9 cellular contexts compared by ENCODE assay signal in genomic region chr22:36197601-36198146, GRCh38. TPM values are rescaled to one million over a fixed set of nuclear protein-coding genes. Genes with fewer than 3 reads are reported as not detected.
DNase-seq lines count a peak whose midpoint lies in the region; ATAC-seq, FAIRE-seq and TF ChIP-seq lines count a peak whose summit lies in the region.
"Had no signal": no experiment of that assay in that cellular context is flagged by ENCODE, and none has a peak within 500 bp of the region (broad histone marks: within the 10 kb centered on the region; RNA-seq: fewer than 3 reads in every experiment).

No MANE protein-coding gene starts in this region.

- no peak for DNase-seq in AG04450 (ENCODE audit: low read depth, low spot score)
- no peak for DNase-seq in IMR-90
- no peak for DNase-seq in GM12878 (ENCODE audit: low read depth, low spot score)
- no peak for DNase-seq in natural killer cell
- no peak for DNase-seq in SHP77 (lab: John Stamatoyannopoulos, UW)
- no peak for DNase-seq in amniotic stem cell (lab: John Stamatoyannopoulos, UW)
- no peak for DNase-seq in DMS53 (lab: John Stamatoyannopoulos, UW)
- DNase-seq: NCI-H526 treated with DMSO at 0.1 percent for 48 hours had no signal

- H3K36me3 ChIP-seq in IMR-90 (ENCODE audit: control insufficient read depth, insufficient read depth, low read length) (no peaks in the 10 kb centered on the region), GM12878 (ENCODE audit: control insufficient read depth in 2 of 2, insufficient read depth in 2 of 2, low read length in 1 of 2) (no peaks in the 10 kb centered on the region)

- peaks cover 22 to 24% of the 10 kb centered on the region in 2 donors for H3K4me1 Mint-ChIP-seq in natural killer cell

- peak overlapping the region; percentile 90 for H3K14ac ChIP-seq in IMR-90 (replicated peaks; ENCODE audit: low read depth, low read length)

- intact Hi-C loops in IMR-90 (cut with micrococcal nuclease) (loop anchor here (2.0 kb wide), 1 partner anchor 41 kb away; the partner anchor contains the start of gene APOL2), GM12878 (cut with micrococcal nuclease; ENCODE audit: unreplicated experiment) (loop anchor here (2.0 to 10.0 kb wide), 2 partner anchors 79 to 287 kb away; partner anchors contain the start of gene TXN2), natural killer cell (cut with micrococcal nuclease) (no loop called here)

- peak overlapping the region; percentile 81; the same call in 1 of the 2 replicates for H2BK20ac ChIP-seq in IMR-90 (ENCODE audit: low read depth, low read length)

- H3K4me2 ChIP-seq in IMR-90 (ENCODE audit: low read depth, low read length): peak overlapping the region; percentile 44
- H3K4me2 ChIP-seq in GM12878 (ENCODE audit: control insufficient read depth, insufficient read depth): no peak overlapping the region; the same call in 1 of the 2 replicates

- no peak for TF ChIP-seq POLR2A in IMR-90 (IDR thresholded peaks at IDR 0.05; ENCODE audit: low read depth, low read length)
- no peak for TF ChIP-seq POLR2A in GM12878 (IDR thresholded peaks at IDR 0.05; ENCODE audit: low read depth, low read length)

- H3K27ac ChIP-seq in AG04450 (ENCODE audit: low read depth, low read length) (peak overlapping the region; percentile 11), IMR-90 (ENCODE audit: insufficient read depth, low read length) (peak overlapping the region; percentile 65), GM12878 (ENCODE audit: control insufficient read depth, insufficient read depth) (no peak overlapping the region)

- CTCF ChIA-PET in AG04450 (lab: Charles Lee) (interaction anchor here (1.1 to 5.4 kb wide), 2 partner anchors 80 to 289 kb away, joined by 4 to 30 read pairs; no protein-coding TSS in a partner anchor), IMR-90 (lab: Yijun Ruan, JAX) (interaction anchor here (0.5 to 1.2 kb wide), 2 partner anchors 42 to 658 kb away, joined by 3 read pairs; no protein-coding TSS in a partner anchor), GM12878 (lab: Yijun Ruan, JAX) (interaction anchor here (0.8 to 6.7 kb wide), 9 partner anchors 10 to 103 kb away, joined by 3 to 94 read pairs (median 10); partner anchors contain the start of gene APOL2)

- H3K9me3 ChIP-seq in AG04450 (ENCODE audit: control insufficient read depth, insufficient read depth, low read length) (no peaks in the 10 kb centered on the region), IMR-90 (ENCODE audit: control insufficient read depth, insufficient read depth, low read length) (no peaks in the 10 kb centered on the region), GM12878 (replicated peaks; ENCODE audit: control insufficient read depth, insufficient read depth, low read length) (no peaks in the 10 kb centered on the region)

- 79% methylated on average over 4 of the region's 7 CpGs; no CpG with 5 or more reads in 1 of the 2 experiments for WGBS in IMR-90 (ENCODE audit: extremely low coverage in 2 of 2, insufficient read length in 1 of 2), 2 experiments
- 20% methylated on average over 7 of the region's 7 CpGs for WGBS in GM12878 (ENCODE audit: insufficient coverage, insufficient replicate concordance, low lambda C conversion rate, missing lambda C conversion rate)

- dilution Hi-C loops in IMR-90 (cut with HindIII; ENCODE audit: low sequenced_read_pairs, unreplicated experiment): no loop called here

- peak overlapping the region; percentile 67 for H2BK120ac ChIP-seq in IMR-90 (ENCODE audit: low read depth, low read length)

- H4K5ac ChIP-seq in IMR-90 (ENCODE audit: low read depth, low read length): peak overlapping the region; percentile 19

- no peaks in the 10 kb centered on the region for H3K9me3 Mint-ChIP-seq in natural killer cell

- POLR2A ChIA-PET in AG04450 (lab: Yijun Ruan, JAX): interaction anchor here (0.6 kb wide), 1 partner anchor 10 kb away, joined by 3 read pairs; no protein-coding TSS in a partner anchor
- POLR2A ChIA-PET in IMR-90 (lab: Charles Lee; ENCODE audit: unreplicated experiment): no interaction called here
- POLR2A ChIA-PET in GM12878 (lab: Charles Lee): interaction anchor here (0.7 kb wide), 1 partner anchor 20 kb away, joined by 4 read pairs; no protein-coding TSS in a partner anchor

- ATAC-seq in IMR-90 (ENCODE audit: low read depth) (peak; percentile 3), GM12878 (peak; percentile 57), natural killer cell (peak; percentile 12 to 28 (median 25)), GM18502 (IDR thresholded peaks at IDR 0.05; ENCODE audit: poor library complexity, unreplicated experiment) (no peak)

- H3K23ac ChIP-seq in IMR-90 (ENCODE audit: low read depth, low read length): peak overlapping the region; percentile 28; the same call in 1 of the 2 replicates

- in situ Hi-C loops in IMR-90 (cut with MboI; ENCODE audit: low sequenced_read_pairs) (loop anchor here (10.0 kb wide), 1 partner anchor 287 kb away; the partner anchor contains the start of gene TXN2), GM12878 (cut with MboI) (no loop called here)

- SMC1A ChIA-PET in GM12878 (lab: Charles Lee; ENCODE audit: uncharacterized antibody, unreplicated experiment): interaction anchor here (0.5 to 6.4 kb wide), 13 partner anchors 9 to 261 kb away, joined by 3 to 36 read pairs (median 3); partner anchors contain the start of genes APOL1 and APOL2

- H3K79me2 ChIP-seq in GM12878 (ENCODE audit: control insufficient read depth, insufficient read depth, low read length): no peaks in the 10 kb centered on the region

- H3K36me3 Mint-ChIP-seq in natural killer cell: no peaks in the 10 kb centered on the region

- H4K20me1 ChIP-seq in IMR-90 (ENCODE audit: insufficient read depth, low read length) (no peaks in the 10 kb centered on the region), GM12878 (ENCODE audit: control insufficient read depth, insufficient read depth) (no peaks in the 10 kb centered on the region)

- peak overlapping the region; percentile 48; the same call in 1 of the 2 replicates for H3K18ac ChIP-seq in IMR-90 (ENCODE audit: low read depth, low read length)

- RAD21 ChIA-PET in GM12878 (lab: Charles Lee; ENCODE audit: unreplicated experiment): interaction anchor here (0.7 to 1.6 kb wide), 5 partner anchors 24 to 80 kb away, joined by 3 to 8 read pairs (median 3); partner anchors contain the start of gene APOL2

- peak overlapping the region; percentile 94; the same call in 2 of the 3 replicates for H2BK15ac ChIP-seq in IMR-90 (ENCODE audit: low read depth, low read length)

- H4K8ac ChIP-seq in IMR-90 (ENCODE audit: low read depth in 2 of 2, low read length in 2 of 2): peak overlapping the region; percentile 56 to 98

- peak overlapping the region; percentile 87 for H2BK5ac ChIP-seq in IMR-90 (ENCODE audit: low read depth, low read length, poor library complexity, severe bottlenecking)

- peaks cover 0 to 8% of the 10 kb centered on the region in 2 experiments; a peak in 1 of 4 replicates for H3K79me1 ChIP-seq in IMR-90 (ENCODE audit: low read depth in 1 of 2, low read length in 2 of 2)

- H3K27ac Mint-ChIP-seq in natural killer cell: peak overlapping the region in 1 of 2 donors; percentile 45

- peaks cover 13% of the 10 kb centered on the region for H3K4me1 ChIP-seq in IMR-90 (ENCODE audit: control insufficient read depth, insufficient read depth, low read length)
- peaks cover 12% of the 10 kb centered on the region for H3K4me1 ChIP-seq in GM12878 (ENCODE audit: control insufficient read depth, insufficient read depth, low read length)

- peak overlapping the region; percentile 63 for H2AK5ac ChIP-seq in IMR-90 (ENCODE audit: low read depth, low read length)

- H3K9ac ChIP-seq in IMR-90 (ENCODE audit: low read depth, low read length): 0 out of 2 replicates have a peak overlapping the region, but pooled peaks have one; percentile 30
- H3K9ac ChIP-seq in GM12878 (ENCODE audit: control insufficient read depth, insufficient read depth, low read length): no peak overlapping the region

- TF ChIP-seq RAD21 in IMR-90 (IDR thresholded peaks at IDR 0.05; ENCODE audit: low read length) (no peak), GM12878 (IDR thresholded peaks at IDR 0.05; ENCODE audit: insufficient read depth, low read depth, low read length) (no peak)

- TF ChIP-seq CTCF in AG04450 (IDR thresholded peaks at IDR 0.05; ENCODE audit: low read depth, low read length): no peak
- no peak for TF ChIP-seq CTCF in IMR-90 (conservative IDR thresholded peaks at IDR 0.05; ENCODE audit: low read depth, low read length)
- no peak for TF ChIP-seq CTCF in GM12878 (IDR thresholded peaks at IDR 0.05 in 2 of 3, conservative IDR thresholded peaks at IDR 0.05 in 1 of 3; ENCODE audit: control insufficient read depth in 2 of 3, extremely low read depth in 1 of 3, insufficient read depth in 1 of 3, low read depth in 3 of 3, low read length in 3 of 3)
- TF ChIP-seq CTCF in natural killer cell (IDR thresholded peaks at IDR 0.05): no peak

- no peak overlapping the region for H3K4me3 Mint-ChIP-seq in natural killer cell

- H2AK9ac ChIP-seq in IMR-90 (replicated peaks; ENCODE audit: low read depth, low read length, poor library complexity): peak overlapping the region; percentile 91

- H3K9me1 ChIP-seq in IMR-90 (ENCODE audit: insufficient read depth, low read length): peaks cover 12% of the 10 kb centered on the region

- no peaks in the 10 kb centered on the region for H3K27me3 Mint-ChIP-seq in natural killer cell (ENCODE audit: low read depth in 2 of 2)

- H4K91ac ChIP-seq in IMR-90 (ENCODE audit: insufficient read depth, low read depth, low read length): peak overlapping the region; percentile 93

- H2AFZ ChIP-seq in IMR-90 (replicated peaks; ENCODE audit: low read length, poor library complexity) (peak overlapping the region; percentile 88), GM12878 (ENCODE audit: control insufficient read depth, low read depth, low read length) (peak overlapping the region; percentile 26; the same call in 1 of the 2 replicates)

- H3K4me3 ChIP-seq in AG04450 (ENCODE audit: low read depth, low read length) (no peak overlapping the region), IMR-90 (ENCODE audit: insufficient read depth, low read depth, low read length) (no peak overlapping the region), GM12878 (no peak overlapping the region)

- peak overlapping the region; percentile 56; the same call in 1 of the 2 replicates for H3K56ac ChIP-seq in IMR-90 (ENCODE audit: extremely low read depth, insufficient read depth, low read length)

- peak overlapping the region; percentile 90 for H3K4ac ChIP-seq in IMR-90 (ENCODE audit: low read depth, low read length)

- no peak; a peak in 1 of 4 replicates for TF ChIP-seq EP300 in GM12878 (IDR thresholded peaks at IDR 0.05; ENCODE audit: borderline replicate concordance in 1 of 2, control insufficient read depth in 1 of 2, low read depth in 2 of 2, low read length in 2 of 2)

- peak; percentile 31 for FAIRE-seq in GM12878 (lab: Jason Lieb, UNC)

- BruUV-seq in IMR-90 (replicated peaks; lab: Mats Ljungman, UMichigan) (no TSS peak), GM12878 (replicated peaks; lab: Mats Ljungman, UMichigan) (no TSS peak)

- H3K27me3 ChIP-seq in AG04450 (ENCODE audit: control insufficient read depth, insufficient read depth, low read length) (peaks cover 8% of the 10 kb centered on the region), IMR-90 (ENCODE audit: control insufficient read depth, insufficient read depth, low read length) (no peaks in the 10 kb centered on the region), GM12878 (replicated peaks in 1 of 2; ENCODE audit: control insufficient read depth in 2 of 2, insufficient read depth in 2 of 2, low read length in 1 of 2) (no peaks in the 10 kb centered on the region)

RNA-seq across cellular contexts. Expression of gene APOL4, which starts 3.9 kb away (rescaled TPM):
- polyA plus RNA-seq in AG04450 (2011; rRNA removed): 0.21 TPM in 2 replicates
- polyA minus RNA-seq in AG04450 (2011; rRNA and poly(A)+ RNA removed): 0.14 TPM in 1 of 2 replicates, not detected in the other
- not detected in 2 replicates for total RNA-seq in IMR-90 (2012; rRNA removed)
- 0.07 TPM in 1 of 2 replicates, not detected in the other for polyA plus RNA-seq in IMR-90 (2012; rRNA removed)
- 0.02 and 0.03 TPM in 2 replicates for polyA plus RNA-seq in IMR-90 (2012; cell fraction: cytosol; rRNA removed)
- polyA plus RNA-seq in IMR-90 (2012; cell fraction: nucleus; rRNA removed; ENCODE audit: low replicate concordance): 0.10 and 0.22 TPM in 2 replicates
- total RNA-seq in GM12878 (2013; cell fraction: nucleolus; rRNA removed): not detected in 2 replicates
- not detected in 2 replicates for total RNA-seq in GM12878 (2014; rRNA removed)
- total RNA-seq in GM12878 (2014; rRNA removed; fragmentation: Illumina TruSeq; extraction: Trizol): not detected in 2 replicates
- 0.13 TPM in 1 of 2 replicates, not detected in the other for total RNA-seq in GM12878 (2021)
- 0.09 TPM for polyA plus RNA-seq in GM12878 (2011; ENCODE audit: low read depth)
- not detected in 2 replicates for polyA plus RNA-seq in GM12878 (2011; rRNA removed)
- not detected in 2 replicates for polyA plus RNA-seq in GM12878 (2011; cell fraction: cytosol; rRNA removed)
- 0.04 and 0.09 TPM in 2 replicates for polyA plus RNA-seq in GM12878 (2011; cell fraction: nucleus; rRNA removed)
- 0.13 TPM in 1 of 2 replicates, not detected in the other for polyA plus RNA-seq in GM12878 (2012)
- 0.13 and 0.24 TPM in 2 replicates for polyA plus RNA-seq in GM12878 (2014; fragmentation: Illumina TruSeq; extraction: Trizol)
- not detected for polyA plus RNA-seq in GM12878 (2014; fragmentation: Nextera tagmentation; extraction: Ambion mirVana)
- polyA plus RNA-seq in GM12878 (2014; rRNA removed): 0.03 and 0.22 TPM in 2 replicates
- under 1 TPM in 1 of 2 experiments, not detected in 1; 0.19 TPM for polyA plus RNA-seq in GM12878 (2016; fragmentation: Nextera tagmentation; extraction: Ambion mirVana)
- polyA minus RNA-seq in GM12878 (2011; rRNA and poly(A)+ RNA removed): 0.26 TPM in 1 of 2 replicates, not detected in the other
- polyA minus RNA-seq in GM12878 (2011; cell fraction: cytosol; rRNA and poly(A)+ RNA removed): not detected in 2 replicates
- not detected in 2 replicates for polyA minus RNA-seq in GM12878 (2011; cell fraction: nucleus; rRNA and poly(A)+ RNA removed)
- total RNA-seq in natural killer cell: under 1 TPM in 1 of 3 donors, not detected in 2; 0.70 TPM

RNA-seq across cellular contexts. Expression of gene APOL3, which starts 37.1 kb away (rescaled TPM):
- polyA plus RNA-seq in AG04450 (2011; rRNA removed): 3.7 and 4.2 TPM in 2 replicates
- polyA minus RNA-seq in AG04450 (2011; rRNA and poly(A)+ RNA removed): 2.7 and 3.1 TPM in 2 replicates
- total RNA-seq in IMR-90 (2012; rRNA removed): 1.7 and 2.3 TPM in 2 replicates
- 0.72 and 1.4 TPM in 2 replicates for polyA plus RNA-seq in IMR-90 (2012; rRNA removed)
- polyA plus RNA-seq in IMR-90 (2012; cell fraction: cytosol; rRNA removed): 0.84 and 1.4 TPM in 2 replicates
- 1.4 and 2.2 TPM in 2 replicates for polyA plus RNA-seq in IMR-90 (2012; cell fraction: nucleus; rRNA removed; ENCODE audit: low replicate concordance)
- total RNA-seq in GM12878 (2013; cell fraction: nucleolus; rRNA removed): 65.5 and 77.0 TPM in 2 replicates
- total RNA-seq in GM12878 (2014; rRNA removed): 66.8 and 66.9 TPM in 2 replicates
- total RNA-seq in GM12878 (2014; rRNA removed; fragmentation: Illumina TruSeq; extraction: Trizol): 51.7 and 53.4 TPM in 2 replicates
- 50.6 and 56.9 TPM in 2 replicates for total RNA-seq in GM12878 (2021)
- 23.9 TPM for polyA plus RNA-seq in GM12878 (2011; ENCODE audit: low read depth)
- 48.6 and 52.4 TPM in 2 replicates for polyA plus RNA-seq in GM12878 (2011; rRNA removed)
- polyA plus RNA-seq in GM12878 (2011; cell fraction: cytosol; rRNA removed): 58.4 and 58.6 TPM in 2 replicates
- polyA plus RNA-seq in GM12878 (2011; cell fraction: nucleus; rRNA removed): 53.1 and 75.8 TPM in 2 replicates
- 27.5 and 31.6 TPM in 2 replicates for polyA plus RNA-seq in GM12878 (2012)
- polyA plus RNA-seq in GM12878 (2014; fragmentation: Illumina TruSeq; extraction: Trizol): 62.4 and 63.1 TPM in 2 replicates
- 10 to 100 TPM in 1 of 2 experiments, 1 to 10 TPM in 1; 6.9 to 33.7 TPM for polyA plus RNA-seq in GM12878 (2014; fragmentation: Nextera tagmentation; extraction: Ambion mirVana)
- 42.9 and 44.5 TPM in 2 replicates for polyA plus RNA-seq in GM12878 (2014; rRNA removed)
- polyA plus RNA-seq in GM12878 (2016; fragmentation: Nextera tagmentation; extraction: Ambion mirVana): 10 to 100 TPM; 21.1 to 23.3 TPM
- polyA minus RNA-seq in GM12878 (2011; rRNA and poly(A)+ RNA removed): 72.4 and 88.2 TPM in 2 replicates
- 19.2 and 22.1 TPM in 2 replicates for polyA minus RNA-seq in GM12878 (2011; cell fraction: cytosol; rRNA and poly(A)+ RNA removed)
- 28.0 and 35.9 TPM in 2 replicates for polyA minus RNA-seq in GM12878 (2011; cell fraction: nucleus; rRNA and poly(A)+ RNA removed)
- 100 to 1,000 TPM; 105 to 166 (median 111) TPM for total RNA-seq in natural killer cell

RNA-seq across cellular contexts. Expression of gene APOL2, which starts 41.7 kb away (rescaled TPM):
- 18.8 and 19.7 TPM in 2 replicates for polyA plus RNA-seq in AG04450 (2011; rRNA removed)
- polyA minus RNA-seq in AG04450 (2011; rRNA and poly(A)+ RNA removed): 44.0 and 53.1 TPM in 2 replicates
- total RNA-seq in IMR-90 (2012; rRNA removed): 40.3 and 57.5 TPM in 2 replicates
- 13.0 and 13.1 TPM in 2 replicates for polyA plus RNA-seq in IMR-90 (2012; rRNA removed)
- polyA plus RNA-seq in IMR-90 (2012; cell fraction: cytosol; rRNA removed): 10.4 and 12.2 TPM in 2 replicates
- 21.4 and 27.7 TPM in 2 replicates for polyA plus RNA-seq in IMR-90 (2012; cell fraction: nucleus; rRNA removed; ENCODE audit: low replicate concordance)
- total RNA-seq in GM12878 (2013; cell fraction: nucleolus; rRNA removed): 49.8 and 51.5 TPM in 2 replicates
- 25.1 and 26.6 TPM in 2 replicates for total RNA-seq in GM12878 (2014; rRNA removed)
- total RNA-seq in GM12878 (2014; rRNA removed; fragmentation: Illumina TruSeq; extraction: Trizol): 27.0 and 27.3 TPM in 2 replicates
- total RNA-seq in GM12878 (2021): 29.0 and 32.9 TPM in 2 replicates
- polyA plus RNA-seq in GM12878 (2011; ENCODE audit: low read depth): 33.3 TPM
- 32.6 and 39.9 TPM in 2 replicates for polyA plus RNA-seq in GM12878 (2011; rRNA removed)
- polyA plus RNA-seq in GM12878 (2011; cell fraction: cytosol; rRNA removed): 46.3 and 57.5 TPM in 2 replicates
- polyA plus RNA-seq in GM12878 (2011; cell fraction: nucleus; rRNA removed): 60.3 and 68.3 TPM in 2 replicates
- 50.1 and 55.3 TPM in 2 replicates for polyA plus RNA-seq in GM12878 (2012)
- polyA plus RNA-seq in GM12878 (2014; fragmentation: Illumina TruSeq; extraction: Trizol): 22.3 and 24.9 TPM in 2 replicates
- 10 to 100 TPM in 1 of 2 experiments, 1 to 10 TPM in 1; 4.4 to 14.7 TPM for polyA plus RNA-seq in GM12878 (2014; fragmentation: Nextera tagmentation; extraction: Ambion mirVana)
- 26.9 and 27.4 TPM in 2 replicates for polyA plus RNA-seq in GM12878 (2014; rRNA removed)
- polyA plus RNA-seq in GM12878 (2016; fragmentation: Nextera tagmentation; extraction: Ambion mirVana): 10 to 100 TPM; 12.3 to 13.7 TPM
- polyA minus RNA-seq in GM12878 (2011; rRNA and poly(A)+ RNA removed): 65.0 and 103 TPM in 2 replicates
- polyA minus RNA-seq in GM12878 (2011; cell fraction: cytosol; rRNA and poly(A)+ RNA removed): 17.5 and 18.0 TPM in 2 replicates
- polyA minus RNA-seq in GM12878 (2011; cell fraction: nucleus; rRNA and poly(A)+ RNA removed): 14.6 and 21.5 TPM in 2 replicates
- 100 to 1,000 TPM in 1 of 3 donors, 10 to 100 TPM in 2; 51.7 to 112 (median 67.2) TPM for total RNA-seq in natural killer cell

RNA-seq across cellular contexts. Expression of gene APOL1, which starts 55.3 kb away (rescaled TPM):
- polyA plus RNA-seq in AG04450 (2011; rRNA removed) (3.8 and 4.8 TPM in 2 replicates), IMR-90 (2012; rRNA removed) (0.69 and 0.77 TPM in 2 replicates), GM12878 (2011; rRNA removed) (27.2 and 42.0 TPM in 2 replicates), GM12878 (2014; fragmentation: Illumina TruSeq; extraction: Trizol) (20.6 and 25.3 TPM in 2 replicates), GM12878 (2014; fragmentation: Nextera tagmentation; extraction: Ambion mirVana) (10 to 100 TPM in 1 of 2 experiments, 1 to 10 TPM in 1; 9.0 to 10.7 TPM), GM12878 (2014; rRNA removed) (18.3 and 18.7 TPM in 2 replicates), GM12878 (2016; fragmentation: Nextera tagmentation; extraction: Ambion mirVana) (10 to 100 TPM; 17.2 to 18.0 TPM)
- polyA minus RNA-seq in AG04450 (2011; rRNA and poly(A)+ RNA removed): 2.8 and 3.4 TPM in 2 replicates
- total RNA-seq in IMR-90 (2012; rRNA removed) (0.36 and 0.56 TPM in 2 replicates), GM12878 (2014; rRNA removed) (13.7 and 14.4 TPM in 2 replicates), GM12878 (2014; rRNA removed; fragmentation: Illumina TruSeq; extraction: Trizol) (12.6 and 13.1 TPM in 2 replicates), GM12878 (2021) (27.4 and 28.6 TPM in 2 replicates), natural killer cell (10 to 100 TPM; 39.5 to 51.2 (median 49.6) TPM)
- 0.38 and 0.84 TPM in 2 replicates for polyA plus RNA-seq in IMR-90 (2012; cell fraction: cytosol; rRNA removed)
- polyA plus RNA-seq in IMR-90 (2012; cell fraction: nucleus; rRNA removed; ENCODE audit: low replicate concordance): 0.42 and 0.97 TPM in 2 replicates
- total RNA-seq in GM12878 (2013; cell fraction: nucleolus; rRNA removed): 27.2 and 29.3 TPM in 2 replicates
- polyA plus RNA-seq in GM12878 (2011; ENCODE audit: low read depth): 63.5 TPM
- 38.4 and 39.9 TPM in 2 replicates for polyA plus RNA-seq in GM12878 (2011; cell fraction: cytosol; rRNA removed)
- polyA plus RNA-seq in GM12878 (2011; cell fraction: nucleus; rRNA removed): 65.7 and 104 TPM in 2 replicates
- 68.7 and 73.3 TPM in 2 replicates for polyA plus RNA-seq in GM12878 (2012)
- 33.8 and 34.1 TPM in 2 replicates for polyA minus RNA-seq in GM12878 (2011; rRNA and poly(A)+ RNA removed)
- polyA minus RNA-seq in GM12878 (2011; cell fraction: cytosol; rRNA and poly(A)+ RNA removed): 11.8 and 16.4 TPM in 2 replicates
- 15.2 and 21.3 TPM in 2 replicates for polyA minus RNA-seq in GM12878 (2011; cell fraction: nucleus; rRNA and poly(A)+ RNA removed)

Comparison
In these comparisons a context has a peak if more than half of its experiments do, and no peak if none do; other contexts are left out.
1. RNA of gene APOL3, which starts 37.1 kb away (total RNA-seq): 105 to 166 TPM in natural killer cell and 50.6 to 77.0 TPM in GM12878; 1.7 to 2.3 TPM in IMR-90; every median in the first group is over 10 times any median in the second.